In the genomic region with DNA sequence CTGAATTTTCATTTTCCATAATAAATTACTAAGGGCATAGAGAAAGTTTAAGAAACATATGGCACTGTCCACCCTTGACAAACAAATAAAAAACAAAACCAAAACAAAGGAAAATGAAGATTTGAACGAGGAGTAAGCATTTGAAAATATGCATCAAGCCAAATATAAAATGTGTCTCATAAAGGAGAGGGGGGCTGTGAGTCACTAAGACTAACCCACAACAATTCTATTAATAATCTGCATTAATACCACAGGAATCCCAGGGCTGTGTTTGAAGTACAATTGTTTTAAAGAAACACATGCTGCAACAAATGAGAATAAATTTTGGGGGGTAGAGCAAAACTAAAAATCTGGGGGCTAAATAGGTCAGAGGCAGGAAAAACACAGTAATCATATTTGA, we compare ENCODE assay signal across 1 cellular context.
TF ChIP-seq lines count a peak whose summit lies in the region.

No MANE protein-coding gene starts in this region.

TF ChIP-seq in SK-N-SH, 30 proteins besides CTCF, POLR2A, EP300 and RAD21 (continued from another document):
- TF ChIP-seq EZH2phosphoT487 (IDR thresholded peaks at IDR 0.05; ENCODE audit: borderline replicate concordance, low read depth), result no peak
- TF ChIP-seq TEAD4 (IDR thresholded peaks at IDR 0.05; ENCODE audit: borderline replicate concordance, insufficient read depth), result peak; percentile 76; the same call in 1 of the 2 replicates
- no peak for TF ChIP-seq TAF1 (IDR thresholded peaks at IDR 0.05; ENCODE audit: borderline replicate concordance, low read depth, low read length)
- no peak for TF ChIP-seq YY1 (IDR thresholded peaks at IDR 0.05; ENCODE audit: low read depth)
- no peak for TF ChIP-seq SIN3A (IDR thresholded peaks at IDR 0.05; ENCODE audit: borderline replicate concordance, low read depth, low read length)
- TF ChIP-seq TCF12 (IDR thresholded peaks at IDR 0.05), result peak; percentile 74
- TF ChIP-seq JUND (IDR thresholded peaks at IDR 0.05), result peak; percentile 73
- TF ChIP-seq NFIC (IDR thresholded peaks at IDR 0.05; ENCODE audit: borderline replicate concordance), result peak; percentile 47; the same call in 1 of the 2 replicates
- no peak for TF ChIP-seq NRF1 (IDR thresholded peaks at IDR 0.05; ENCODE audit: low read depth, low read length)
- TF ChIP-seq GATA2 (CRISPR knock-in tag; IDR thresholded peaks at IDR 0.05), result no peak
- TF ChIP-seq ELF1 (IDR thresholded peaks at IDR 0.05), result no peak; the same call in 1 of the 2 replicates
- TF ChIP-seq POLR2AphosphoS5 (IDR thresholded peaks at IDR 0.05; ENCODE audit: low read depth, low read length), result peak; percentile 29; the same call in 1 of the 2 replicates
